Comparison of ENCODE assay signal across 8 cellular contexts in genomic region chr3:122281891-122282290, GRCh38. TPM values are rescaled to one million over a fixed set of nuclear protein-coding genes. Genes with fewer than 3 reads are reported as not detected.
"Had no signal": no experiment of that assay in that cellular context is flagged by ENCODE, and none has a peak within 500 bp of the region (broad histone marks: within the 10 kb centered on the region; RNA-seq: fewer than 3 reads in every experiment).

No MANE protein-coding gene starts in this region.

- H3K4me1 ChIP-seq: HAP-1 had no signal

- H3K9me3 ChIP-seq: HAP-1 had no signal

- H3K4me3 ChIP-seq: GM23248, HAP-1 had no signal

- FAIRE-seq: HepG2 had no signal

- H3K36me3 ChIP-seq: HAP-1 had no signal

- H3K9ac ChIP-seq: GM23248 had no signal

- DNase-seq: GM23248, GOT3, H7, HFFc6 had no signal

- H3K27ac ChIP-seq: GM23248, HL-60 had no signal

RNA-seq across cellular contexts. Expression of gene CSTA, which starts 43.2 kb away (rescaled TPM):
- total RNA-seq: H7 had no signal
- polyA plus RNA-seq: IgD-negative memory B cell had no signal
